Comparison of ENCODE assay signal across 16 cellular contexts in genomic region chr7:34949356-34949755, GRCh38.
"Had no signal": no experiment of that assay in that cellular context is flagged by ENCODE, and none has a peak within 500 bp of the region (broad histone marks: within the 10 kb centered on the region; RNA-seq: fewer than 3 reads in every experiment).

No MANE protein-coding gene starts in this region.

- H3K27me3 Mint-ChIP-seq: activated naive CD8-positive, alpha-beta T cell treated with anti-CD3 and anti-CD28 coated beads, Interleukin-2, amount 50 U/mL, for 24 hours; dendritic cell treated with granulocyte-macrophage colony-stimulating factor and Interleukin-4, amounts not matched to agents 40 ng/mL and 50 ng/mL, for 4 days; naive thymus-derived CD4-positive, alpha-beta T cell; T-cell had no signal

- DNase-seq: activated CD4-positive, alpha-beta T cell treated with anti-CD3 and anti-CD28 coated beads for 48 hours; activated CD8-positive, alpha-beta memory T cell treated with anti-CD3 and anti-CD28 coated beads for 24 hours; activated naive CD4-positive, alpha-beta T cell treated with Interleukin-2 at 50 U/mL for 16 hours; activated naive CD8-positive, alpha-beta T cell treated with anti-CD3 and anti-CD28 coated beads, Interleukin-2, amount 50 U/mL, for 24 hours; body of pancreas; foreskin fibroblast; glutamatergic neuron; immature natural killer cell; left colon; naive thymus-derived CD4-positive, alpha-beta T cell; right cardiac atrium; stimulated activated naive CD4-positive, alpha-beta T cell; T-cell; upper lobe of right lung; WERI-Rb-1 had no signal

- H3K4me1 Mint-ChIP-seq: activated naive CD8-positive, alpha-beta T cell treated with anti-CD3 and anti-CD28 coated beads, Interleukin-2, amount 50 U/mL, for 24 hours; immature natural killer cell; naive thymus-derived CD4-positive, alpha-beta T cell; T-cell had no signal

- H3K9me3 Mint-ChIP-seq: activated naive CD8-positive, alpha-beta T cell treated with anti-CD3 and anti-CD28 coated beads, Interleukin-2, amount 50 U/mL, for 24 hours; dendritic cell treated with granulocyte-macrophage colony-stimulating factor and Interleukin-4, amounts not matched to agents 40 ng/mL and 50 ng/mL, for 4 days; immature natural killer cell; naive thymus-derived CD4-positive, alpha-beta T cell; T-cell had no signal

- H3K27ac Mint-ChIP-seq: activated naive CD8-positive, alpha-beta T cell treated with anti-CD3 and anti-CD28 coated beads, Interleukin-2, amount 50 U/mL, for 24 hours; dendritic cell treated with granulocyte-macrophage colony-stimulating factor and Interleukin-4, amounts not matched to agents 40 ng/mL and 50 ng/mL, for 4 days; immature natural killer cell; naive thymus-derived CD4-positive, alpha-beta T cell; T-cell had no signal

- H3K4me3 Mint-ChIP-seq: activated naive CD8-positive, alpha-beta T cell treated with anti-CD3 and anti-CD28 coated beads, Interleukin-2, amount 50 U/mL, for 24 hours; dendritic cell treated with granulocyte-macrophage colony-stimulating factor and Interleukin-4, amounts not matched to agents 40 ng/mL and 50 ng/mL, for 4 days; immature natural killer cell; naive thymus-derived CD4-positive, alpha-beta T cell; T-cell had no signal
